ENCODE assay signal across 17 cellular contexts in the genomic region with DNA sequence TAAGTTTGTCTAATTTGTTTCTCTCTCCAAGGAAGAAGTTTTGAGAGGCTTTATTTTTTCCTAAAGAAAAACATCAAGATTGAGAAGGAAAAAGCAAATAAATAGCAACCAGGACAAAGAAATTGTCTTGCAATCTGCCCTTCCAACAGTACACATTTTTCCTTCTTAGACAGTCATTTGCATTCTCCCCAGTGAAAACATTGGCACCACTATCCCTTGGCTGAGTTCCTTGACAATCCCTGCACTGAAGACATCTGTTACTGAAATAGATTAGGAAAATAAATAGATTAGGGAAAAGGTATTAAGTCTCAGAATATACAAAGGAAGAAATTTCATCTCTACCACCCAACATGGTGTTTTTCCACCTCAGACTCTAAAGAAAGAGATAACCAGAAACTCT.
A peak's percentile ranks its signal among the peaks of the same experiment; 100 is the strongest.
DNase-seq lines count a peak whose midpoint lies in the region; ATAC-seq and TF ChIP-seq lines count a peak whose summit lies in the region.
"Had no signal": no experiment of that assay in that cellular context is flagged by ENCODE, and none has a peak within 500 bp of the region (broad histone marks: within the 10 kb centered on the region; RNA-seq: fewer than 3 reads in every experiment).

No MANE protein-coding gene starts in this region.

- H3K4me3 ChIP-seq in MM.1S (ENCODE audit: low read length): no peak overlapping the region
- H3K4me3 ChIP-seq: GM12878, PC-9, upper lobe of right lung had no signal

- DNase-seq in Ammon's horn (ENCODE audit: low spot score): peak; percentile 66
- peak; percentile 18 for DNase-seq in GM03348 (ENCODE audit: low spot score)
- peak; percentile 65 for DNase-seq in astrocyte of the hippocampus (ENCODE audit: low read depth, low spot score)
- DNase-seq in medulla oblongata (ENCODE audit: extremely low spot score): peak; percentile 72
- no peak for DNase-seq in MM.1S
- no peak for DNase-seq in stimulated activated naive CD4-positive, alpha-beta T cell treated with Interleukin-2 at 50 U/mL for 16 hours (lab: John Stamatoyannopoulos, UW)
- DNase-seq in NCI-H526 treated with DMSO at 0.1 percent for 48 hours (lab: John Stamatoyannopoulos, UW): no peak
- DNase-seq: activated CD8-positive, alpha-beta T cell treated with anti-CD3 and anti-CD28 coated beads for 36 hours; cortex of kidney; effector memory CD8-positive, alpha-beta T cell; erythroblast; KG1; PC-9; stimulated activated CD4-positive, alpha-beta T cell treated with anti-CD3 and anti-CD28 coated beads, Interleukin-2, amount 100 ng/mL, for 24 hours; upper lobe of right lung had no signal

- no peaks in the 10 kb centered on the region for H3K9me3 ChIP-seq in MM.1S (replicated peaks; ENCODE audit: insufficient read depth, low read length)
- H3K9me3 ChIP-seq: upper lobe of right lung had no signal

- no peaks in the 10 kb centered on the region for H4K20me1 ChIP-seq in MM.1S (ENCODE audit: insufficient read depth, low read length)

- H3K27me3 ChIP-seq in MM.1S (replicated peaks; ENCODE audit: insufficient read depth, low read length): no peaks in the 10 kb centered on the region
- H3K27me3 ChIP-seq: upper lobe of right lung had no signal

- H3K4me2 ChIP-seq in MM.1S (ENCODE audit: low read depth, low read length): no peak overlapping the region
- H3K4me2 ChIP-seq: PC-9 had no signal

- H3F3A ChIP-seq in MM.1S (ENCODE audit: insufficient read depth, low read length): no peaks in the 10 kb centered on the region

- no peaks in the 10 kb centered on the region for H3K9me2 ChIP-seq in MM.1S (replicated peaks; ENCODE audit: insufficient read depth, low read length)

- H3K27ac ChIP-seq in MM.1S (ENCODE audit: low read length): no peak overlapping the region
- H3K27ac ChIP-seq: PC-9, upper lobe of right lung had no signal

- no peak overlapping the region for H2AFZ ChIP-seq in MM.1S (ENCODE audit: low read length)
- H2AFZ ChIP-seq: PC-9 had no signal

- H3K9ac ChIP-seq in MM.1S (ENCODE audit: low read length): no peak overlapping the region

- H3K79me2 ChIP-seq in MM.1S (ENCODE audit: low read length): no peaks in the 10 kb centered on the region

- TF ChIP-seq CTCF in MM.1S (IDR thresholded peaks at IDR 0.05; ENCODE audit: low read length): no peak

- no peaks in the 10 kb centered on the region for H3K4me1 ChIP-seq in MM.1S (ENCODE audit: low read length)
- H3K4me1 ChIP-seq: upper lobe of right lung had no signal

- H3K36me3 ChIP-seq in MM.1S (replicated peaks; ENCODE audit: insufficient read depth, low read length): no peaks in the 10 kb centered on the region
- H3K36me3 ChIP-seq: upper lobe of right lung had no signal

- ATAC-seq in HG03521 (IDR thresholded peaks at IDR 0.05; ENCODE audit: unreplicated experiment): no peak
- ATAC-seq: activated CD8-positive, alpha-beta T cell treated with anti-CD3 and anti-CD28 coated beads for 36 hours; effector memory CD8-positive, alpha-beta T cell; GM12878 had no signal

Comparison
In these comparisons a context has a peak if more than half of its experiments do, and no peak if none do; other contexts are left out.
1. DNase-seq: peak in Ammon's horn (single experiment), GM03348 (single experiment), astrocyte of the hippocampus (single experiment) and medulla oblongata (single experiment); none in MM.1S (single experiment), stimulated activated naive CD4-positive, alpha-beta T cell treated with Interleukin-2 at 50 U/mL for 16 hours (single experiment) and NCI-H526 treated with DMSO at 0.1 percent for 48 hours (single experiment).